Comparison of ENCODE assay signal across 1 cellular context in genomic region chr20:37914672-37915433, GRCh38.
TF ChIP-seq lines count a peak whose summit lies in the region.

No MANE protein-coding gene starts in this region.

TF ChIP-seq in HepG2, 621 proteins besides CTCF, POLR2A, EP300 and RAD21 (continued from another document and continues in another):
- TF ChIP-seq, protein P1, sequence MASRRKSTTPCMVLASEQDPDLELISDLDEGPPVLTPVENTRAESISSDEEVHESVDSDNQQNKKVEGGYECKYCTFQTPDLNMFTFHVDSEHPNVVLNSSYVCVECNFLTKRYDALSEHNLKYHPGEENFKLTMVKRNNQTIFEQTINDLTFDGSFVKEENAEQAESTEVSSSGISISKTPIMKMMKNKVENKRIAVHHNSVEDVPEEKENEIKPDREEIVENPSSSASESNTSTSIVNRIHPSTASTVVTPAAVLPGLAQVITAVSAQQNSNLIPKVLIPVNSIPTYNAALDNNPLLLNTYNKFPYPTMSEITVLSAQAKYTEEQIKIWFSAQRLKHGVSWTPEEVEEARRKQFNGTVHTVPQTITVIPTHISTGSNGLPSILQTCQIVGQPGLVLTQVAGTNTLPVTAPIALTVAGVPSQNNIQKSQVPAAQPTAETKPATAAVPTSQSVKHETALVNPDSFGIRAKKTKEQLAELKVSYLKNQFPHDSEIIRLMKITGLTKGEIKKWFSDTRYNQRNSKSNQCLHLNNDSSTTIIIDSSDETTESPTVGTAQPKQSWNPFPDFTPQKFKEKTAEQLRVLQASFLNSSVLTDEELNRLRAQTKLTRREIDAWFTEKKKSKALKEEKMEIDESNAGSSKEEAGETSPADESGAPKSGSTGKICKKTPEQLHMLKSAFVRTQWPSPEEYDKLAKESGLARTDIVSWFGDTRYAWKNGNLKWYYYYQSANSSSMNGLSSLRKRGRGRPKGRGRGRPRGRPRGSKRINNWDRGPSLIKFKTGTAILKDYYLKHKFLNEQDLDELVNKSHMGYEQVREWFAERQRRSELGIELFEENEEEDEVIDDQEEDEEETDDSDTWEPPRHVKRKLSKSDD (CRISPR knock-in tag; IDR thresholded peaks at IDR 0.05; ENCODE audit: low read depth): no peak
- TF ChIP-seq PTBP1 (IDR thresholded peaks at IDR 0.05; ENCODE audit: low read depth, low read length, poor library complexity, severe bottlenecking) (peak; percentile 35), ZNF776 (CRISPR knock-in tag; IDR thresholded peaks at IDR 0.05) (peak; percentile 22; the same call in 1 of the 2 replicates), ZNF407 (CRISPR knock-in tag; IDR thresholded peaks at IDR 0.05; ENCODE audit: not compliant biosample characterization) (no peak), ATAD3A (CRISPR knock-in tag; IDR thresholded peaks at IDR 0.05) (no peak), ZBTB8A (CRISPR knock-in tag; IDR thresholded peaks at IDR 0.05; ENCODE audit: borderline replicate concordance, low read depth) (no peak), ETV5 (CRISPR knock-in tag; IDR thresholded peaks at IDR 0.05; ENCODE audit: borderline replicate concordance) (0 out of 2 replicates have a peak, but pooled peaks have one; percentile 30), FOXA3 (CRISPR knock-in tag; IDR thresholded peaks at IDR 0.05) (no peak), DZIP1 (CRISPR knock-in tag; IDR thresholded peaks at IDR 0.05) (peak; percentile 60; the same call in 1 of the 2 replicates), SMC3 (IDR thresholded peaks at IDR 0.05; ENCODE audit: low read length) (no peak), ZSCAN25 (CRISPR knock-in tag; IDR thresholded peaks at IDR 0.05) (no peak), NCOA5 (CRISPR knock-in tag; IDR thresholded peaks at IDR 0.05) (no peak), FOXK2 (IDR thresholded peaks at IDR 0.05) (no peak), FOXP1 (IDR thresholded peaks at IDR 0.05) (no peak), FOXP1 (CRISPR knock-in tag; IDR thresholded peaks at IDR 0.05) (no peak), POGZ (CRISPR knock-in tag; IDR thresholded peaks at IDR 0.05) (0 out of 2 replicates have a peak, but pooled peaks have one; percentile 35), ZNF431 (CRISPR knock-in tag; IDR thresholded peaks at IDR 0.05; ENCODE audit: borderline replicate concordance, low read depth) (no peak), ZNF225 (CRISPR knock-in tag; IDR thresholded peaks at IDR 0.05) (no peak), RFX3 (CRISPR knock-in tag; IDR thresholded peaks at IDR 0.05) (no peak), ZNF616 (CRISPR knock-in tag; IDR thresholded peaks at IDR 0.05; ENCODE audit: low read depth) (no peak), AHR (CRISPR knock-in tag; IDR thresholded peaks at IDR 0.05) (no peak), TEAD3 (CRISPR knock-in tag; optimal IDR thresholded peaks at IDR 0.05; ENCODE audit: borderline replicate concordance) (no peak), ZNF513 (CRISPR knock-in tag; conservative IDR thresholded peaks at IDR 0.05) (no peak), PCBP2 (optimal IDR thresholded peaks at IDR 0.05; ENCODE audit: low read depth, low read length, poor library complexity, severe bottlenecking) (no peak), FOXO1 (CRISPR knock-in tag; IDR thresholded peaks at IDR 0.05) (no peak), MEF2D (CRISPR knock-in tag; IDR thresholded peaks at IDR 0.05) (peak; percentile 44; the same call in 1 of the 2 replicates), HNF1A (IDR thresholded peaks at IDR 0.05; ENCODE audit: low read depth) (no peak), HNF1A (CRISPR knock-in tag; IDR thresholded peaks at IDR 0.05; ENCODE audit: borderline replicate concordance) (no peak), NRL (CRISPR knock-in tag; IDR thresholded peaks at IDR 0.05; ENCODE audit: borderline replicate concordance) (peak; percentile 82), ZNF816 (CRISPR knock-in tag; IDR thresholded peaks at IDR 0.05; ENCODE audit: borderline replicate concordance) (no peak)
- TF ChIP-seq, protein P2, sequence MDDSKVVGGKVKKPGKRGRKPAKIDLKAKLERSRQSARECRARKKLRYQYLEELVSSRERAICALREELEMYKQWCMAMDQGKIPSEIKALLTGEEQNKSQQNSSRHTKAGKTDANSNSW (CRISPR knock-in tag; IDR thresholded peaks at IDR 0.05; ENCODE audit: borderline replicate concordance): no peak
- TF ChIP-seq, protein P3, sequence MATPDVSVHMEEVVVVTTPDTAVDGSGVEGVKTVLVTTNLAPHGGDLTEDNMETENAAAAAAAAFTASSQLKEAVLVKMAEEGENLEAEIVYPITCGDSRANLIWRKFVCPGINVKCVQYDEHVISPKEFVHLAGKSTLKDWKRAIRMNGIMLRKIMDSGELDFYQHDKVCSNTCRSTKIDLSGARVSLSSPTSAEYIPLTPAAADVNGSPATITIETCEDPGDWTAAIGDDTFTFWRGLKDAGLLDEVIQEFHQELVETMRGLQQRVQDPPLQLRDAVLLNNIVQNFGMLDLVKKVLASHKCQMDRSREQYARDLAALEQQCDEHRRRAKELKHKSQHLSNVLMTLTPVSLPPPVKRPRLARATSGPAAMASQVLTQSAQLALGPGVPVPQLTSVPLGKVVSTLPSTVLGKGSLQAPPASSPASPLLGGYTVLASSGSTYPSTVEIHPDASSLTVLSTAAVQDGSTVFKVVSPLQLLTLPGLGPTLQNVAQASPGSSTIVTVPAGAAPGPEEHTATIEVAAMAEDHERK (CRISPR knock-in tag; IDR thresholded peaks at IDR 0.05; ENCODE audit: low read depth): no peak
- TF ChIP-seq, protein P4, sequence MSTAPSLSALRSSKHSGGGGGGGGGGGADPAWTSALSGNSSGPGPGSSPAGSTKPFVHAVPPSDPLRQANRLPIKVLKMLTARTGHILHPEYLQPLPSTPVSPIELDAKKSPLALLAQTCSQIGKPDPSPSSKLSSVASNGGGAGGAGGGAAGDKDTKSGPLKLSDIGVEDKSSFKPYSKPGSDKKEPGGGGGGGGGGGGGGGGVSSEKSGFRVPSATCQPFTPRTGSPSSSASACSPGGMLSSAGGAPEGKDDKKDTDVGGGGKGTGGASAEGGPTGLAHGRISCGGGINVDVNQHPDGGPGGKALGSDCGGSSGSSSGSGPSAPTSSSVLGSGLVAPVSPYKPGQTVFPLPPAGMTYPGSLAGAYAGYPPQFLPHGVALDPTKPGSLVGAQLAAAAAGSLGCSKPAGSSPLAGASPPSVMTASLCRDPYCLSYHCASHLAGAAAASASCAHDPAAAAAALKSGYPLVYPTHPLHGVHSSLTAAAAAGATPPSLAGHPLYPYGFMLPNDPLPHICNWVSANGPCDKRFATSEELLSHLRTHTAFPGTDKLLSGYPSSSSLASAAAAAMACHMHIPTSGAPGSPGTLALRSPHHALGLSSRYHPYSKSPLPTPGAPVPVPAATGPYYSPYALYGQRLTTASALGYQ (CRISPR knock-in tag; IDR thresholded peaks at IDR 0.05): peak; percentile 16; the same call in 1 of the 2 replicates
